15 cellular contexts compared by ENCODE assay signal in genomic region chr3:139532996-139533395, GRCh38. TPM values are rescaled to one million over a fixed set of nuclear protein-coding genes. Genes with fewer than 3 reads are reported as not detected.
A peak's percentile ranks its signal among the peaks of the same experiment; 100 is the strongest.
DNase-seq lines count a peak whose midpoint lies in the region; ATAC-seq lines count a peak whose summit lies in the region.
"Had no signal": no experiment of that assay in that cellular context is flagged by ENCODE, and none has a peak within 500 bp of the region (broad histone marks: within the 10 kb centered on the region; RNA-seq: fewer than 3 reads in every experiment).

No MANE protein-coding gene starts in this region.

- no peaks in the 10 kb centered on the region for H3K27me3 ChIP-seq in GM23248 (replicated peaks; ENCODE audit: insufficient read depth)
- H3K27me3 ChIP-seq: suprapubic skin had no signal

- DNase-seq in NCI-H2227 (lab: John Stamatoyannopoulos, UW; ENCODE audit: unreplicated experiment) (peak; percentile 25), globus pallidus (ENCODE audit: low spot score) (peak; percentile 83), posterior cingulate gyrus (peak in 8 of 10 donors; percentile 39 to 92 (median 60)), GM23248 (no peak)
- no peak for DNase-seq in stimulated activated CD4-positive, alpha-beta T cell treated with anti-CD3 and anti-CD28 coated beads, Interleukin-4, amount 100 ng/mL, for 4 hours
- no peak for DNase-seq in stimulated activated naive CD4-positive, alpha-beta T cell treated with Interleukin-2 at 50 U/mL for 16 hours (lab: John Stamatoyannopoulos, UW)
- DNase-seq: CD8-positive, alpha-beta T cell had no signal

- H3K4me1 ChIP-seq in GM23248 (ENCODE audit: insufficient read depth): peaks cover 7% of the 10 kb centered on the region; the same call in 1 of the 2 replicates

- no peak for ATAC-seq in HG03521 (IDR thresholded peaks at IDR 0.05; ENCODE audit: unreplicated experiment)
- ATAC-seq: CD8-positive, alpha-beta T cell had no signal

- H4K20me1 ChIP-seq in GM23248 (ENCODE audit: insufficient read depth): no peaks in the 10 kb centered on the region

- intact Hi-C loops in posterior cingulate gyrus (cut with DNase I): no loop called here

- no peak overlapping the region for H2AFZ ChIP-seq in GM23248

- H3K36me3 ChIP-seq in GM23248 (ENCODE audit: low read depth): no peaks in the 10 kb centered on the region
- H3K36me3 ChIP-seq: suprapubic skin had no signal

- H3K79me2 ChIP-seq in GM23248 (ENCODE audit: insufficient read depth): no peaks in the 10 kb centered on the region

- in situ Hi-C loops in GM23248 (cut with MboI): no loop called here

- H3K9me2 ChIP-seq in GM23248 (ENCODE audit: insufficient read depth): no peaks in the 10 kb centered on the region

- no peak overlapping the region for H3K4me2 ChIP-seq in GM23248 (ENCODE audit: unreplicated experiment)

- no peak overlapping the region for H3K4me3 ChIP-seq in GM23248
- H3K4me3 ChIP-seq: lung, suprapubic skin had no signal

- H3F3A ChIP-seq in GM23248 (ENCODE audit: insufficient read depth): no peaks in the 10 kb centered on the region; the same call in 1 of the 2 replicates

- no peaks in the 10 kb centered on the region for H3K9me3 ChIP-seq in GM23248 (ENCODE audit: low read depth)
- H3K9me3 ChIP-seq: suprapubic skin had no signal

- H3K27ac ChIP-seq in angular gyrus (ENCODE audit: low read depth, low read length) (peak overlapping the region; percentile 74), GM23248 (no peak overlapping the region)

- 68 to 69% methylated on average over 7 of the region's 7 CpGs for WGBS in GM23248 (ENCODE audit: low coverage in 1 of 2, low lambda C conversion rate in 2 of 2, missing lambda C conversion rate in 2 of 2), 2 experiments

- H3K9ac ChIP-seq in GM23248: no peak overlapping the region

RNA-seq across cellular contexts. Expression of gene RBP1, which starts 6.5 kb away (rescaled TPM):
- not detected in 2 replicates for total RNA-seq in GM23248 (2014; rRNA removed; shearing (Covaris generic))
- 0.26 and 0.42 TPM in 2 replicates for polyA plus RNA-seq in GM23248 (2016; fragmentation: Nextera tagmentation; extraction: Ambion mirVana)
- total RNA-seq: activated CD8-positive, alpha-beta memory T cell treated with anti-CD3 and anti-CD28 coated beads for 36 hours; CD8-positive, alpha-beta T cell; LHCN-M2 had no signal

RNA-seq across cellular contexts. Expression of gene RBP2, which starts 56.7 kb away (rescaled TPM):
- total RNA-seq in GM23248 (2014; rRNA removed; shearing (Covaris generic)): not detected in 2 replicates
- polyA plus RNA-seq in GM23248 (2016; fragmentation: Nextera tagmentation; extraction: Ambion mirVana): not detected in 2 replicates
- total RNA-seq: activated CD8-positive, alpha-beta memory T cell treated with anti-CD3 and anti-CD28 coated beads for 36 hours; CD8-positive, alpha-beta T cell; dermis microvascular lymphatic vessel endothelial cell; glomerular endothelial cell; LHCN-M2; suprapubic skin had no signal

Comparison
In these comparisons a context has a peak if more than half of its experiments do, and no peak if none do; other contexts are left out.
1. DNase-seq: peak in NCI-H2227 (single experiment), globus pallidus (single experiment) and posterior cingulate gyrus (8 of 10); none in stimulated activated CD4-positive, alpha-beta T cell treated with anti-CD3 and anti-CD28 coated beads, Interleukin-4, amount 100 ng/mL, for 4 hours (0 of 2), stimulated activated naive CD4-positive, alpha-beta T cell treated with Interleukin-2 at 50 U/mL for 16 hours (single experiment) and GM23248 (single experiment).